17 cellular contexts compared by ENCODE assay signal in genomic region chr18:77118256-77119090, GRCh38. TPM values are rescaled to one million over a fixed set of nuclear protein-coding genes. Genes with fewer than 3 reads are reported as not detected.
A peak's percentile ranks its signal among the peaks of the same experiment; 100 is the strongest.
DNase-seq lines count a peak whose midpoint lies in the region; ATAC-seq, FAIRE-seq and TF ChIP-seq lines count a peak whose summit lies in the region.
"Had no signal": no experiment of that assay in that cellular context is flagged by ENCODE, and none has a peak within 500 bp of the region (broad histone marks: within the 10 kb centered on the region; RNA-seq: fewer than 3 reads in every experiment).

No MANE protein-coding gene starts in this region.

- peaks cover 0 to 5% of the 10 kb centered on the region in 2 donors for H3K4me1 ChIP-seq in uterus
- peaks cover 16 to 38% (median 24%) of the 10 kb centered on the region in 4 donors for H3K4me1 ChIP-seq in esophagus muscularis mucosa

- H3K4me3 ChIP-seq in uterus: no peak overlapping the region
- no peak overlapping the region for H3K4me3 ChIP-seq in esophagus muscularis mucosa
- H3K4me3 ChIP-seq: gastroesophageal sphincter, stomach had no signal

- WGBS in esophagus muscularis mucosa: 91% methylated on average over 9 of the region's 12 CpGs

- H3K9me3 Mint-ChIP-seq in activated naive CD4-positive, alpha-beta T cell treated with anti-CD3 and anti-CD28 coated beads, Interleukin-2, amount 50 U/mL, for 24 hours: no peaks in the 10 kb centered on the region
- no peaks in the 10 kb centered on the region for H3K9me3 Mint-ChIP-seq in activated T-helper 1 cell treated with anti-CD3 and anti-CD28 coated beads, Interleukin-12 subunit alpha, Interleukin-12 subunit beta, Interleukin-2, Interleukin-4 antibody, amounts not matched to agents 30 ng/mL and 10 ng/mL and 1 ng/mL, durations not matched to agents 14 hours and 24 hours and 36 hours

- H3K36me3 ChIP-seq in uterus (no peaks in the 10 kb centered on the region), esophagus muscularis mucosa (no peaks in the 10 kb centered on the region)
- H3K36me3 ChIP-seq: gastroesophageal sphincter had no signal

- no peaks in the 10 kb centered on the region for H3K9me3 ChIP-seq in uterus
- H3K9me3 ChIP-seq in esophagus muscularis mucosa: no peaks in the 10 kb centered on the region
- H3K9me3 ChIP-seq: gastroesophageal sphincter, stomach had no signal

- no peak for TF ChIP-seq EP300 in esophagus muscularis mucosa (IDR thresholded peaks at IDR 0.05)

- no peak overlapping the region for H3K4me3 Mint-ChIP-seq in activated naive CD4-positive, alpha-beta T cell treated with anti-CD3 and anti-CD28 coated beads, Interleukin-2, amount 50 U/mL, for 24 hours
- no peak overlapping the region for H3K4me3 Mint-ChIP-seq in activated T-helper 1 cell treated with anti-CD3 and anti-CD28 coated beads, Interleukin-12 subunit alpha, Interleukin-12 subunit beta, Interleukin-2, Interleukin-4 antibody, amounts not matched to agents 30 ng/mL and 10 ng/mL and 1 ng/mL, durations not matched to agents 14 hours and 24 hours and 36 hours

- DNase-seq in activated naive CD4-positive, alpha-beta T cell treated with anti-CD3 and anti-CD28 coated beads, Interleukin-2, amount 50 U/mL, for 16 hours: no peak
- no peak for DNase-seq in activated T-helper 1 cell treated with anti-CD3 and anti-CD28 coated beads, Interleukin-12 subunit alpha, Interleukin-12 subunit beta, Interleukin-2, Interleukin-4 antibody, amounts not matched to agents 30 ng/mL and 10 ng/mL and 1 ng/mL, durations not matched to agents 14 hours and 24 hours and 36 hours (ENCODE audit: low spot score)
- DNase-seq in left lobe of liver (ENCODE audit: low spot score) (peak; percentile 42), uterus (peak; percentile 8 to 14), RCC 7860 (ENCODE audit: low spot score) (no peak), esophagus muscularis mucosa (ENCODE audit: extremely low spot score) (no peak), NCI-H128 (lab: John Stamatoyannopoulos, UW; ENCODE audit: unreplicated experiment) (no peak)
- DNase-seq: EL; NCI-H1694; NCI-H526; Right ventricle myocardium superior; stimulated activated CD4-positive, alpha-beta T cell treated with anti-CD3 and anti-CD28 coated beads, Interleukin-4, amount 100 ng/mL, for 24 hours; stomach had no signal

- H3K27me3 ChIP-seq in uterus (no peaks in the 10 kb centered on the region), esophagus muscularis mucosa (no peaks in the 10 kb centered on the region)
- H3K27me3 ChIP-seq: gastroesophageal sphincter, stomach had no signal

- H3K27ac ChIP-seq in uterus (peak overlapping the region in 1 of 2 donors; percentile 45), esophagus muscularis mucosa (replicated peaks in 1 of 4) (no peak overlapping the region)
- H3K27ac ChIP-seq: gastroesophageal sphincter had no signal

- intact Hi-C loops in activated T-helper 1 cell treated with anti-CD3 and anti-CD28 coated beads, Interleukin-12 subunit alpha, Interleukin-12 subunit beta, Interleukin-2, Interleukin-4 antibody, amounts not matched to agents 30 ng/mL and 10 ng/mL and 1 ng/mL, durations not matched to agents 14 hours and 24 hours and 36 hours (cut with micrococcal nuclease): no loop called here
- intact Hi-C loops in uterus (cut with DNase I; ENCODE audit: low total_unique reads): no loop called here
- intact Hi-C loops in esophagus muscularis mucosa (cut with DNase I): no loop called here

- H3K36me3 Mint-ChIP-seq in activated naive CD4-positive, alpha-beta T cell treated with anti-CD3 and anti-CD28 coated beads, Interleukin-2, amount 50 U/mL, for 24 hours: peaks cover 10% of the 10 kb centered on the region
- peaks cover 32% of the 10 kb centered on the region for H3K36me3 Mint-ChIP-seq in activated T-helper 1 cell treated with anti-CD3 and anti-CD28 coated beads, Interleukin-12 subunit alpha, Interleukin-12 subunit beta, Interleukin-2, Interleukin-4 antibody, amounts not matched to agents 30 ng/mL and 10 ng/mL and 1 ng/mL, durations not matched to agents 14 hours and 24 hours and 36 hours (ENCODE audit: low read depth)

- no peaks in the 10 kb centered on the region for H3K27me3 Mint-ChIP-seq in activated naive CD4-positive, alpha-beta T cell treated with anti-CD3 and anti-CD28 coated beads, Interleukin-2, amount 50 U/mL, for 24 hours
- no peaks in the 10 kb centered on the region for H3K27me3 Mint-ChIP-seq in activated T-helper 1 cell treated with anti-CD3 and anti-CD28 coated beads, Interleukin-12 subunit alpha, Interleukin-12 subunit beta, Interleukin-2, Interleukin-4 antibody, amounts not matched to agents 30 ng/mL and 10 ng/mL and 1 ng/mL, durations not matched to agents 14 hours and 24 hours and 36 hours (ENCODE audit: insufficient read depth)

- TF ChIP-seq CTCF in uterus (IDR thresholded peaks at IDR 0.05) (no peak), esophagus muscularis mucosa (IDR thresholded peaks at IDR 0.05) (no peak)

- no peak for ATAC-seq in left lobe of liver
- ATAC-seq: gastroesophageal sphincter, right cardiac atrium had no signal

- FAIRE-seq in RCC 7860 (lab: Jason Lieb, UNC): no peak
- FAIRE-seq: keratinocyte had no signal

- H3K4me1 Mint-ChIP-seq in activated naive CD4-positive, alpha-beta T cell treated with anti-CD3 and anti-CD28 coated beads, Interleukin-2, amount 50 U/mL, for 24 hours: peaks cover 89% of the 10 kb centered on the region
- H3K4me1 Mint-ChIP-seq in activated T-helper 1 cell treated with anti-CD3 and anti-CD28 coated beads, Interleukin-12 subunit alpha, Interleukin-12 subunit beta, Interleukin-2, Interleukin-4 antibody, amounts not matched to agents 30 ng/mL and 10 ng/mL and 1 ng/mL, durations not matched to agents 14 hours and 24 hours and 36 hours (ENCODE audit: low read depth): peaks cover 62% of the 10 kb centered on the region

- TF ChIP-seq POLR2A in uterus (IDR thresholded peaks at IDR 0.05) (no peak), esophagus muscularis mucosa (IDR thresholded peaks at IDR 0.05; ENCODE audit: low read depth) (no peak)

- H3K27ac Mint-ChIP-seq in activated naive CD4-positive, alpha-beta T cell treated with anti-CD3 and anti-CD28 coated beads, Interleukin-2, amount 50 U/mL, for 24 hours: peak overlapping the region; percentile 81
- peak overlapping the region; percentile 33 for H3K27ac Mint-ChIP-seq in activated T-helper 1 cell treated with anti-CD3 and anti-CD28 coated beads, Interleukin-12 subunit alpha, Interleukin-12 subunit beta, Interleukin-2, Interleukin-4 antibody, amounts not matched to agents 30 ng/mL and 10 ng/mL and 1 ng/mL, durations not matched to agents 14 hours and 24 hours and 36 hours

RNA-seq across cellular contexts. Expression of gene MBP, which starts 14.1 kb away (rescaled TPM):
- total RNA-seq in activated T-helper 1 cell treated with anti-CD3 and anti-CD28 coated beads, Interleukin-12 subunit alpha, Interleukin-12 subunit beta, Interleukin-2, Interleukin-4 antibody, amounts not matched to agents 30 ng/mL and 10 ng/mL and 1 ng/mL, durations not matched to agents 14 hours and 24 hours and 36 hours: 57.3 and 63.6 TPM in 2 replicates
- total RNA-seq in left lobe of liver (24.1 TPM), uterus (10 to 100 TPM; 12.1 to 52.2 (median 19.8) TPM), esophagus muscularis mucosa (10 to 100 TPM; 21.9 to 31.3 (median 27.3) TPM)

Comparison
In these comparisons a context has a peak if more than half of its experiments do, and no peak if none do; other contexts are left out.
1. DNase-seq: peak in left lobe of liver (single experiment) and uterus (2 of 2); none in activated naive CD4-positive, alpha-beta T cell treated with anti-CD3 and anti-CD28 coated beads, Interleukin-2, amount 50 U/mL, for 16 hours (single experiment), activated T-helper 1 cell treated with anti-CD3 and anti-CD28 coated beads, Interleukin-12 subunit alpha, Interleukin-12 subunit beta, Interleukin-2, Interleukin-4 antibody, amounts not matched to agents 30 ng/mL and 10 ng/mL and 1 ng/mL, durations not matched to agents 14 hours and 24 hours and 36 hours (single experiment), RCC 7860 (single experiment), esophagus muscularis mucosa (single experiment) and NCI-H128 (single experiment).